18 cellular contexts compared by ENCODE assay signal in genomic region chr4:45668086-45668485, GRCh38.
DNase-seq lines count a peak whose midpoint lies in the region; ATAC-seq and TF ChIP-seq lines count a peak whose summit lies in the region.
"Had no signal": no experiment of that assay in that cellular context is flagged by ENCODE, and none has a peak within 500 bp of the region (broad histone marks: within the 10 kb centered on the region; RNA-seq: fewer than 3 reads in every experiment).

No MANE protein-coding gene starts in this region.

- H3K4me3 ChIP-seq in SJCRH30 = no peak overlapping the region
- no peak overlapping the region for H3K4me3 ChIP-seq in osteoblast (ENCODE audit: insufficient read depth, low read length)
- H3K4me3 ChIP-seq in GM23248 = no peak overlapping the region
- H3K4me3 ChIP-seq: BLaER1 had no signal

- H3K4me2 ChIP-seq in H9 (ENCODE audit: insufficient read depth, insufficient read length, low read length) (no peak overlapping the region), osteoblast (ENCODE audit: insufficient read depth, low read length) (no peak overlapping the region), GM23248 (ENCODE audit: unreplicated experiment) (no peak overlapping the region)
- H3K4me2 ChIP-seq: BLaER1 had no signal

- H3K4me3 Mint-ChIP-seq in H9 (no peak overlapping the region), nephron (no peak overlapping the region)
- H3K4me3 Mint-ChIP-seq in effector memory CD8-positive, alpha-beta T cell = no peak overlapping the region
- H3K4me3 Mint-ChIP-seq: B cell; CD4-positive, CD25-positive, alpha-beta regulatory T cell; CD8-positive, alpha-beta T cell had no signal

- H3K9ac ChIP-seq in H9 (ENCODE audit: extremely low read depth, insufficient read length, low read length) (no peak overlapping the region), GM23248 (no peak overlapping the region)
- H3K9ac ChIP-seq: BLaER1 had no signal

- no peaks in the 10 kb centered on the region for H3K79me2 ChIP-seq in H9 (ENCODE audit: insufficient read depth, low read length)
- H3K79me2 ChIP-seq in osteoblast (ENCODE audit: insufficient read depth, low read length) = no peaks in the 10 kb centered on the region
- no peaks in the 10 kb centered on the region for H3K79me2 ChIP-seq in GM23248 (ENCODE audit: insufficient read depth)

- no peaks in the 10 kb centered on the region for H3K79me1 ChIP-seq in H9 (ENCODE audit: insufficient read depth, low read depth, low read length, poor library complexity, severe bottlenecking)

- TF ChIP-seq CTCF in H9 (conservative IDR thresholded peaks at IDR 0.05) (no peak), nephron (IDR thresholded peaks at IDR 0.05; ENCODE audit: unreplicated experiment in 3 of 3) (no peak), osteoblast (IDR thresholded peaks at IDR 0.05; ENCODE audit: extremely low read depth, low read depth, low read length) (no peak)

- H2AFZ ChIP-seq in H9 (ENCODE audit: low read length) (no peak overlapping the region), osteoblast (ENCODE audit: low read length) (no peak overlapping the region), GM23248 (no peak overlapping the region)

- no peaks in the 10 kb centered on the region; a peak in 1 of 7 replicates for H3K36me3 Mint-ChIP-seq in H9 (ENCODE audit: insufficient read depth in 1 of 3, low read depth in 3 of 3)
- no peaks in the 10 kb centered on the region for H3K36me3 Mint-ChIP-seq in nephron (ENCODE audit: low read depth)
- H3K36me3 Mint-ChIP-seq in effector memory CD8-positive, alpha-beta T cell (ENCODE audit: insufficient read depth) = no peaks in the 10 kb centered on the region
- H3K36me3 Mint-ChIP-seq: CD4-positive, CD25-positive, alpha-beta regulatory T cell; CD8-positive, alpha-beta T cell had no signal

- no peak overlapping the region for H2AK5ac ChIP-seq in H9 (ENCODE audit: insufficient read length, low read length)

- no CpG with 5 or more reads among the region's 6 CpGs for WGBS in H9 (ENCODE audit: extremely low coverage, insufficient read length, low lambda C conversion rate)
- 20 to 23% methylated on average over 6 of the region's 6 CpGs for WGBS in GM23248 (ENCODE audit: low coverage in 1 of 2, low lambda C conversion rate in 2 of 2, missing lambda C conversion rate in 2 of 2), 2 experiments

- no peaks in the 10 kb centered on the region for H3K9me3 ChIP-seq in H9 (ENCODE audit: control insufficient read depth, low read depth, low read length)
- no peaks in the 10 kb centered on the region for H3K9me3 ChIP-seq in SJCRH30 (replicated peaks)
- H3K9me3 ChIP-seq in osteoblast (ENCODE audit: low read depth, low read length) = peaks cover 2% of the 10 kb centered on the region
- H3K9me3 ChIP-seq in GM23248 (ENCODE audit: low read depth) = no peaks in the 10 kb centered on the region
- H3K9me3 ChIP-seq: BLaER1, Caco-2 had no signal

- no peak overlapping the region for H3T11ph ChIP-seq in H9 (ENCODE audit: low read length)

- H4K5ac ChIP-seq in H9 (ENCODE audit: insufficient read length, low read depth, low read length) = no peak overlapping the region

- no peak overlapping the region for H3K14ac ChIP-seq in H9 (ENCODE audit: insufficient read depth, low read length)

- no peaks in the 10 kb centered on the region for H3F3A ChIP-seq in GM23248 (ENCODE audit: insufficient read depth)

- H4K20me1 ChIP-seq in H9 (ENCODE audit: control insufficient read depth, insufficient read depth, insufficient read length) = no peaks in the 10 kb centered on the region
- H4K20me1 ChIP-seq in osteoblast (ENCODE audit: insufficient read depth, low read length) = no peaks in the 10 kb centered on the region
- H4K20me1 ChIP-seq in GM23248 (ENCODE audit: insufficient read depth) = no peaks in the 10 kb centered on the region
- H4K20me1 ChIP-seq: BLaER1 had no signal

- no peak overlapping the region for H3K18ac ChIP-seq in H9 (ENCODE audit: insufficient read length, low read depth, low read length)

- no peak overlapping the region for H2BK12ac ChIP-seq in H9 (ENCODE audit: insufficient read length, low read depth, low read length)

- no peak overlapping the region for H2BK15ac ChIP-seq in H9 (ENCODE audit: low read depth, low read length)

- H3K27me3 ChIP-seq in H9 (ENCODE audit: insufficient read depth, low read length) = no peaks in the 10 kb centered on the region
- no peaks in the 10 kb centered on the region for H3K27me3 ChIP-seq in SJCRH30
- no peaks in the 10 kb centered on the region for H3K27me3 ChIP-seq in osteoblast (ENCODE audit: insufficient read depth, low read length)
- no peaks in the 10 kb centered on the region for H3K27me3 ChIP-seq in GM23248 (replicated peaks; ENCODE audit: insufficient read depth)
- H3K27me3 ChIP-seq: BLaER1 had no signal

- no peak overlapping the region for H3K23ac ChIP-seq in H9 (ENCODE audit: insufficient read length, low read depth, low read length)

- peaks cover 8 to 17% of the 10 kb centered on the region in 2 experiments for H3K4me1 Mint-ChIP-seq in H9
- H3K4me1 Mint-ChIP-seq in nephron = peaks cover 33% of the 10 kb centered on the region
- H3K4me1 Mint-ChIP-seq in effector memory CD8-positive, alpha-beta T cell (ENCODE audit: low read depth in 2 of 2) = no peaks in the 10 kb centered on the region
- H3K4me1 Mint-ChIP-seq: B cell; CD4-positive, CD25-positive, alpha-beta regulatory T cell had no signal

- H3K9me3 Mint-ChIP-seq in H9 = no peaks in the 10 kb centered on the region
- no peaks in the 10 kb centered on the region for H3K9me3 Mint-ChIP-seq in nephron
- H3K9me3 Mint-ChIP-seq in effector memory CD8-positive, alpha-beta T cell = peaks cover 7% of the 10 kb centered on the region in 2 donors

- in situ Hi-C loops in GM23248 (cut with MboI) = no loop called here

- H3K23me2 ChIP-seq in H9 (ENCODE audit: insufficient read length, low read depth, low read length, poor library complexity, severe bottlenecking) = no peaks in the 10 kb centered on the region

- no peak overlapping the region for H4K91ac ChIP-seq in H9 (ENCODE audit: insufficient read length, low read depth, low read length)

- H3K4ac ChIP-seq in H9 (ENCODE audit: low read depth, low read length) = no peak overlapping the region

- DNase-seq in H9 (no peak), SJCRH30 (peak; percentile 17 to 34), osteoblast (ENCODE audit: insufficient read length, low spot score, missing footprints) (peak; percentile 17), GM23248 (no peak), GOT3 (lab: John Stamatoyannopoulos, UW) (no peak), NCI-H510A treated with DMSO at 0.1 percent for 48 hours (lab: John Stamatoyannopoulos, UW) (no peak)
- no peak for DNase-seq in effector memory CD8-positive, alpha-beta T cell
- DNase-seq: Caco-2; CD4-positive, CD25-positive, alpha-beta regulatory T cell; CD8-positive, alpha-beta T cell; DMS153; DND-41 had no signal

- no peak overlapping the region for H3K27ac ChIP-seq in H9 (ENCODE audit: insufficient read length, low read depth, low read length)
- H3K27ac ChIP-seq in SJCRH30 = no peak overlapping the region
- H3K27ac ChIP-seq in osteoblast (ENCODE audit: low read depth, low read length) = no peak overlapping the region
- H3K27ac ChIP-seq in GM23248 = no peak overlapping the region
- H3K27ac ChIP-seq: 22Rv1, BLaER1, C4-2B had no signal

- H3K9me2 ChIP-seq in GM23248 (ENCODE audit: insufficient read depth) = no peaks in the 10 kb centered on the region

- H4K8ac ChIP-seq in H9 (replicated peaks; ENCODE audit: insufficient read length, low read depth, low read length) = no peak overlapping the region

- no peak overlapping the region for H3K56ac ChIP-seq in H9 (ENCODE audit: insufficient read length, low read depth, low read length)

- no peak overlapping the region for H2BK120ac ChIP-seq in H9 (ENCODE audit: low read depth, low read length, poor library complexity, severe bottlenecking)

- H3K27me3 Mint-ChIP-seq in H9 (ENCODE audit: low read depth) (no peaks in the 10 kb centered on the region), nephron (ENCODE audit: low read depth) (no peaks in the 10 kb centered on the region)
- no peaks in the 10 kb centered on the region for H3K27me3 Mint-ChIP-seq in effector memory CD8-positive, alpha-beta T cell
- H3K27me3 Mint-ChIP-seq: B cell; CD4-positive, CD25-positive, alpha-beta regulatory T cell had no signal

- H3K27ac Mint-ChIP-seq in H9 (0 out of 7 replicates have a peak overlapping the region, but pooled peaks of 2 of the 3 experiments have one; percentile 65 to 66), nephron (peak overlapping the region in 2 of 3 experiments; percentile 26 to 52)
- no peak overlapping the region for H3K27ac Mint-ChIP-seq in effector memory CD8-positive, alpha-beta T cell
- H3K27ac Mint-ChIP-seq: B cell; CD4-positive, CD25-positive, alpha-beta regulatory T cell; CD8-positive, alpha-beta T cell had no signal

- no peak overlapping the region for H2BK5ac ChIP-seq in H9 (ENCODE audit: insufficient read length, low read length)

- no peaks in the 10 kb centered on the region for H3K4me1 ChIP-seq in H9 (ENCODE audit: insufficient read depth, low read length)
- peaks cover 21% of the 10 kb centered on the region for H3K4me1 ChIP-seq in SJCRH30
- H3K4me1 ChIP-seq in osteoblast (ENCODE audit: insufficient read depth, low read length) = no peaks in the 10 kb centered on the region
- no peaks in the 10 kb centered on the region for H3K4me1 ChIP-seq in GM23248 (ENCODE audit: insufficient read depth)
- H3K4me1 ChIP-seq: BLaER1, Caco-2 had no signal

- H2BK20ac ChIP-seq in H9 (ENCODE audit: low read depth, low read length, poor library complexity, severe bottlenecking) = no peak overlapping the region

- no peaks in the 10 kb centered on the region for H3K36me3 ChIP-seq in SJCRH30
- no peaks in the 10 kb centered on the region for H3K36me3 ChIP-seq in osteoblast (ENCODE audit: insufficient read depth, low read length)
- H3K36me3 ChIP-seq in GM23248 (ENCODE audit: low read depth) = no peaks in the 10 kb centered on the region
- H3K36me3 ChIP-seq: BLaER1 had no signal

- ATAC-seq in effector memory CD8-positive, alpha-beta T cell (replicated peaks) = no peak
- ATAC-seq: CD8-positive, alpha-beta T cell; HCT116 had no signal

Comparison
In these comparisons a context has a peak if more than half of its experiments do, and no peak if none do; other contexts are left out.
1. DNase-seq: peak in SJCRH30 (2 of 2) and osteoblast (single experiment); none in H9 (single experiment), GM23248 (single experiment), effector memory CD8-positive, alpha-beta T cell (0 of 3), GOT3 (single experiment) and NCI-H510A treated with DMSO at 0.1 percent for 48 hours (single experiment).
2. H3K27ac Mint-ChIP-seq: peak in H9 (2 of 3) and nephron (2 of 3); none in effector memory CD8-positive, alpha-beta T cell (0 of 2).